In genomic region chr12:49866859-49867579, GRCh38 we compare ENCODE assay signal across 8 cellular contexts. TPM values are rescaled to one million over a fixed set of nuclear protein-coding genes. Genes with fewer than 3 reads are reported as not detected.
DNase-seq lines count a peak whose midpoint lies in the region; ATAC-seq and TF ChIP-seq lines count a peak whose summit lies in the region.

No MANE protein-coding gene starts in this region.

- ATAC-seq in activated CD4-positive, alpha-beta T cell treated with anti-CD3 and anti-CD28 coated beads for 36 hours, result peak; percentile 93
- ATAC-seq in left lung (peak; percentile 84), GM18909 (IDR thresholded peaks at IDR 0.05; ENCODE audit: poor library complexity, unreplicated experiment) (no peak)

- no peaks in the 10 kb centered on the region for H3K27me3 ChIP-seq in left lung

- no peaks in the 10 kb centered on the region for H3K9me3 Mint-ChIP-seq in activated CD4-positive, alpha-beta T cell treated with anti-CD3 and anti-CD28 coated beads for 36 hours (ENCODE audit: low read depth)
- no peaks in the 10 kb centered on the region for H3K9me3 Mint-ChIP-seq in chondrocyte (ENCODE audit: low read depth)

- DNase-seq in SKM-1 treated with dmso at 0.1 percent for 144 hours (lab: John Stamatoyannopoulos, UW; ENCODE audit: unreplicated experiment) (peak; percentile 8), SKM-1 (lab: John Stamatoyannopoulos, UW; ENCODE audit: unreplicated experiment) (no peak), NCI-H2107 (lab: John Stamatoyannopoulos, UW) (peak; percentile 44), chondrocyte (ENCODE audit: low spot score) (peak; percentile 71), left lung (peak; percentile 74 to 88)
- peak; percentile 86 for DNase-seq in activated CD4-positive, alpha-beta T cell treated with anti-CD3 and anti-CD28 coated beads for 36 hours
- DNase-seq in stimulated activated CD4-positive, alpha-beta T cell treated with anti-CD3 and anti-CD28 coated beads, TNF-alpha, amount 100 ng/mL, for 24 hours (ENCODE audit: low read depth in 3 of 3), result peak; percentile 47 to 71 (median 59)

- POLR2A ChIA-PET in activated CD4-positive, alpha-beta T cell treated with anti-CD3 and anti-CD28 coated beads for 36 hours (lab: Charles Lee), result interaction anchor here (1.1 kb wide), 1 partner anchor 79 kb away, joined by 3 read pairs; no protein-coding TSS in a partner anchor

- H3K9me3 ChIP-seq in left lung, result no peaks in the 10 kb centered on the region

- peak overlapping the region in 1 of 2 donors; percentile 28 for H3K27ac ChIP-seq in left lung

- no peaks in the 10 kb centered on the region for H3K4me1 Mint-ChIP-seq in activated CD4-positive, alpha-beta T cell treated with anti-CD3 and anti-CD28 coated beads for 36 hours
- H3K4me1 Mint-ChIP-seq in chondrocyte (ENCODE audit: low read depth), result peaks cover 18% of the 10 kb centered on the region

- CTCF ChIA-PET in activated CD4-positive, alpha-beta T cell treated with anti-CD3 and anti-CD28 coated beads for 36 hours (lab: Charles Lee), result interaction anchor here (0.6 to 3.6 kb wide), 29 partner anchors 8 to 1307 kb away, joined by 3 to 22 read pairs (median 4); partner anchors contain the start of gene TMBIM6

- H3K4me3 ChIP-seq in left lung, result no peak overlapping the region

- TF ChIP-seq CTCF in chondrocyte (IDR thresholded peaks at IDR 0.05), result peak; percentile 98
- peak; percentile 96 to 97 for TF ChIP-seq CTCF in left lung (IDR thresholded peaks at IDR 0.05)

- H3K4me1 ChIP-seq in left lung, result peaks cover 20 to 29% of the 10 kb centered on the region in 2 donors

- intact Hi-C loops in activated CD4-positive, alpha-beta T cell treated with anti-CD3 and anti-CD28 coated beads for 36 hours (cut with DNase I, micrococcal nuclease), result loop anchor here (1.0 to 10.0 kb wide), 7 partner anchors 78 to 190 kb away; partner anchors contain the start of gene ASIC1 (in 2 of the 2)
- intact Hi-C loops in left lung (cut with DNase I), result loop anchor here in 1 of 2 donors (10.0 kb wide), 1 partner anchor 78 kb away; no protein-coding TSS in a partner anchor

- no peaks in the 10 kb centered on the region for H3K36me3 ChIP-seq in left lung

- H3K27me3 Mint-ChIP-seq in activated CD4-positive, alpha-beta T cell treated with anti-CD3 and anti-CD28 coated beads for 36 hours, result no peaks in the 10 kb centered on the region
- H3K27me3 Mint-ChIP-seq in chondrocyte (ENCODE audit: low read depth), result peaks cover 14% of the 10 kb centered on the region

- no peaks in the 10 kb centered on the region for H3K36me3 Mint-ChIP-seq in activated CD4-positive, alpha-beta T cell treated with anti-CD3 and anti-CD28 coated beads for 36 hours (ENCODE audit: low read depth)
- no peaks in the 10 kb centered on the region for H3K36me3 Mint-ChIP-seq in chondrocyte (ENCODE audit: low read depth)

- no peak overlapping the region for H3K4me3 Mint-ChIP-seq in activated CD4-positive, alpha-beta T cell treated with anti-CD3 and anti-CD28 coated beads for 36 hours
- no peak overlapping the region for H3K4me3 Mint-ChIP-seq in chondrocyte (ENCODE audit: unreplicated experiment)

- no peak overlapping the region for H3K27ac Mint-ChIP-seq in activated CD4-positive, alpha-beta T cell treated with anti-CD3 and anti-CD28 coated beads for 36 hours
- H3K27ac Mint-ChIP-seq in chondrocyte (ENCODE audit: unreplicated experiment), result no peak overlapping the region

RNA-seq across cellular contexts. Expression of gene BCDIN3D, which starts 24.1 kb away (rescaled TPM):
- 1 to 10 TPM; 5.5 to 5.6 TPM for total RNA-seq in activated CD4-positive, alpha-beta T cell treated with anti-CD3 and anti-CD28 coated beads for 36 hours
- total RNA-seq in chondrocyte (3.1 to 3.3 TPM (median 3.3 TPM) in 3 replicates), left lung (1 to 10 TPM; 4.3 to 5.6 TPM)

RNA-seq across cellular contexts. Expression of gene FAIM2, which starts 36.7 kb away (rescaled TPM):
- total RNA-seq in activated CD4-positive, alpha-beta T cell treated with anti-CD3 and anti-CD28 coated beads for 36 hours, result under 1 TPM; 0.53 to 0.91 TPM
- total RNA-seq in chondrocyte (0.47 to 1.3 TPM (median 0.74 TPM) in 3 replicates), left lung (1 to 10 TPM; 1.7 to 1.8 TPM)

RNA-seq across cellular contexts. Expression of gene NCKAP5L, which starts 38.8 kb away (rescaled TPM):
- 1 to 10 TPM; 4.3 to 4.5 TPM for total RNA-seq in activated CD4-positive, alpha-beta T cell treated with anti-CD3 and anti-CD28 coated beads for 36 hours
- total RNA-seq in chondrocyte (36.3 to 47.6 TPM (median 46.0 TPM) in 3 replicates), left lung (10 to 100 TPM; 28.2 to 29.9 TPM)
